ENCODE assay signal across 9 cellular contexts in the genomic region with DNA sequence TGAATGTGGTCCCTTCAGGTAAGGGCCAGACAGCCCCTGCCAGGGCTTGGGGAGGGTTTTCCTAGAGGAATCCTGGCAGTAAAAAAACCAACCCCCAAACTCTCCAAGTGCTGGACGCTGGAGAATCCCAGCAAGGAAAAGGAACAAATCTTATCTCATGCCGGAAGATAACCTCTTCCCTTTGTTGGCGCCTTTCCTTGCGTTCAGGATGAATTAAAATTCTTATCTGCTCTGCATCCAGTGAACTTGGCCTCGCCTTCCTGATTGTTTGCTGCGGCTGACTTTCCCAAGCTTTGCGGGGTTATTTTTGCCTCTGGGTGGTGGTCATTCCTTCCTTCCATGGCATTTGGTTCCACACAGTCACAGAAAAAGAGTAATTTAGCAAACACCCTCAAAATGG.
A peak's percentile ranks its signal among the peaks of the same experiment; 100 is the strongest.
DNase-seq lines count a peak whose midpoint lies in the region; ATAC-seq and TF ChIP-seq lines count a peak whose summit lies in the region.
"Had no signal": no experiment of that assay in that cellular context is flagged by ENCODE, and none has a peak within 500 bp of the region (broad histone marks: within the 10 kb centered on the region; RNA-seq: fewer than 3 reads in every experiment).

No MANE protein-coding gene starts in this region.

- H3K4me2 ChIP-seq in mesendoderm (ENCODE audit: low read length) = peak overlapping the region; percentile 81

- H3K27me3 ChIP-seq in mesendoderm (ENCODE audit: insufficient read depth, low read length, poor library complexity) (no peaks in the 10 kb centered on the region), uterus (no peaks in the 10 kb centered on the region)
- H3K27me3 ChIP-seq: SJSA1 had no signal

- H3K79me1 ChIP-seq in mesendoderm (ENCODE audit: low read length) = no peaks in the 10 kb centered on the region

- no peak for ATAC-seq in Right ventricle myocardium superior (ENCODE audit: poor library complexity)
- ATAC-seq in HG02623 (IDR thresholded peaks at IDR 0.05; ENCODE audit: unreplicated experiment) = no peak

- peak overlapping the region; percentile 97 for H3K18ac ChIP-seq in mesendoderm (ENCODE audit: low read length)

- H3K9ac ChIP-seq in mesendoderm (ENCODE audit: low read length) = peak overlapping the region; percentile 81

- H4K5ac ChIP-seq in mesendoderm (ENCODE audit: low read length) = no peak overlapping the region

- no peaks in the 10 kb centered on the region for H3K9me3 ChIP-seq in uterus

- H3K79me2 ChIP-seq in mesendoderm (ENCODE audit: control insufficient read depth, insufficient read depth, low read length) = no peaks in the 10 kb centered on the region

- no peak overlapping the region for H3K23ac ChIP-seq in mesendoderm (ENCODE audit: low read length)

- intact Hi-C loops in cardiac septum (cut with DNase I) (loop anchor here (10.0 kb wide), 1 partner anchor 190 kb away; no protein-coding TSS in a partner anchor), Right ventricle myocardium superior (cut with DNase I) (loop anchor here (10.0 kb wide), 1 partner anchor 700 kb away; no protein-coding TSS in a partner anchor), uterus (cut with DNase I; ENCODE audit: low total_unique reads) (loop anchor here (10.0 kb wide), 1 partner anchor 260 kb away; the partner anchor contains the start of gene TANC2)

- H3K4ac ChIP-seq in mesendoderm (ENCODE audit: low read depth, low read length) = peak overlapping the region; percentile 92

- no peak overlapping the region for H2BK15ac ChIP-seq in mesendoderm (replicated peaks; ENCODE audit: low read depth)

- H2BK5ac ChIP-seq in mesendoderm (ENCODE audit: low read length) = peak overlapping the region; percentile 96

- DNase-seq in cardiac septum (ENCODE audit: low spot score) (peak; percentile 36), Right ventricle myocardium superior (no peak), ecto neural progenitor cell (ENCODE audit: low spot score) (peak; percentile 50), mesendoderm (peak; percentile 86), uterus (no peak), GM19240 (ENCODE audit: insufficient read length, low spot score) (no peak), NCI-H1105 treated with DMSO at 0.1 percent for 48 hours (lab: John Stamatoyannopoulos, UW) (no peak)

- H3K4me3 ChIP-seq in mesendoderm (ENCODE audit: low read length) (peak overlapping the region; percentile 43), uterus (no peak overlapping the region)

- no CpG with 5 or more reads among the region's 7 CpGs for WGBS in mesendoderm (ENCODE audit: extremely low coverage, insufficient coverage, low lambda C conversion rate)

- TF ChIP-seq POLR2A in uterus (IDR thresholded peaks at IDR 0.05) = no peak

- TF ChIP-seq CTCF in uterus (IDR thresholded peaks at IDR 0.05) = no peak

- peak overlapping the region; percentile 69 for H4K8ac ChIP-seq in mesendoderm (ENCODE audit: low read depth, low read length)

- H3K27ac ChIP-seq in mesendoderm (ENCODE audit: low read depth, low read length) (peak overlapping the region; percentile 69), uterus (peak overlapping the region; percentile 68 to 75)

- H2BK120ac ChIP-seq in mesendoderm (ENCODE audit: low read depth, low read length) = no peak overlapping the region

- H2AK5ac ChIP-seq in mesendoderm (ENCODE audit: low read length) = peak overlapping the region; percentile 11

- H3K36me3 ChIP-seq in mesendoderm (ENCODE audit: control insufficient read depth, insufficient read depth, low read length) (no peaks in the 10 kb centered on the region), uterus (no peaks in the 10 kb centered on the region)

- peak overlapping the region; percentile 87 for H3K56ac ChIP-seq in mesendoderm (ENCODE audit: low read length)

- H3K4me1 ChIP-seq in mesendoderm (ENCODE audit: control insufficient read depth, low read depth, low read length) = peaks cover 12% of the 10 kb centered on the region
- peaks cover 0 to 5% of the 10 kb centered on the region in 2 donors for H3K4me1 ChIP-seq in uterus

Comparison
In these comparisons a context has a peak if more than half of its experiments do, and no peak if none do; other contexts are left out.
1. DNase-seq: peak in cardiac septum (single experiment), ecto neural progenitor cell (single experiment) and mesendoderm (single experiment); none in Right ventricle myocardium superior (single experiment), uterus (0 of 2), GM19240 (single experiment) and NCI-H1105 treated with DMSO at 0.1 percent for 48 hours (single experiment).